In the genomic region with DNA sequence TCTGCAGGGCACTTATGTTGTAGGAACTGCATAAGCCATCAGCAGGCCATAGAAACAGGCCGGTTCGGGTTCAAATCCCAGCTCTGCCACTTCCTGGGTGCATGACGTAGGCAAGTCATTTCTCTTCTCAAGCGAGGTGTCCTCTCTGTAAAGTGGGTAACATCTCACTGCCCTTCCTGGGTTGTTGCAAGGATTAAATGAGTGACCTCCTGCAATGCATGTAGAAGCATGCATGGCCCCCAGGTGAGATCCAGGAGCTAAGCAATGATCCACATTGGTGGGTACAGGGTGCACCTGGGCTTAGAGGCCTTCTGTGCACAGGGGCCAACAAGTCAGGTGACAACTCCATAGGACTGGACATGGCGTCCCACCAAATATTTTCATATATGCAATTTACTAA, we compare ENCODE assay signal across 18 cellular contexts.
DNase-seq lines count a peak whose midpoint lies in the region; ATAC-seq lines count a peak whose summit lies in the region.
"Had no signal": no experiment of that assay in that cellular context is flagged by ENCODE, and none has a peak within 500 bp of the region (broad histone marks: within the 10 kb centered on the region; RNA-seq: fewer than 3 reads in every experiment).

No MANE protein-coding gene starts in this region.

- ATAC-seq in memory B cell (ENCODE audit: low read depth) (no peak), GM18870 (IDR thresholded peaks at IDR 0.05; ENCODE audit: unreplicated experiment) (no peak), GM18868 (IDR thresholded peaks at IDR 0.05; ENCODE audit: unreplicated experiment) (no peak)

- H3K27ac ChIP-seq in BLaER1 treated with 17β-estradiol and CSF1 and Interleukin-3, amounts not matched to agents 10 nM and 100 nM = peak overlapping the region in 2 of 11 experiments; percentile 36 to 78; a peak in 2 of 22 replicates
- H3K27ac ChIP-seq: 22Rv1, BLaER1, GM23248 had no signal

- peaks cover 13 to 40% (median 24%) of the 10 kb centered on the region in 11 experiments; a peak in 20 of 22 replicates for H3K36me3 ChIP-seq in BLaER1 treated with 17β-estradiol and CSF1 and Interleukin-3, amounts not matched to agents 10 nM and 100 nM

- peak overlapping the region in 8 of 11 experiments; percentile 32 to 92 (median 86); a peak in 11 of 22 replicates for H3K4me2 ChIP-seq in BLaER1 treated with 17β-estradiol and CSF1 and Interleukin-3, amounts not matched to agents 10 nM and 100 nM

- no peaks in the 10 kb centered on the region for H3K27me3 Mint-ChIP-seq in memory B cell
- H3K27me3 Mint-ChIP-seq: B cell; CD4-positive, alpha-beta memory T cell had no signal

- H3K9me3 ChIP-seq in BLaER1 treated with 17β-estradiol and CSF1 and Interleukin-3, amounts not matched to agents 10 nM and 100 nM (replicated peaks in 1 of 11) = no peaks in the 10 kb centered on the region
- H3K9me3 ChIP-seq: BLaER1 had no signal

- H3K4me1 Mint-ChIP-seq in memory B cell = peaks cover 19% of the 10 kb centered on the region

- peaks cover 0 to 5% (median 0%) of the 10 kb centered on the region in 11 experiments; a peak in 1 of 22 replicates for H4K20me1 ChIP-seq in BLaER1 treated with 17β-estradiol and CSF1 and Interleukin-3, amounts not matched to agents 10 nM and 100 nM
- H4K20me1 ChIP-seq: BLaER1 had no signal

- H3K4me1 ChIP-seq in BLaER1 treated with 17β-estradiol and CSF1 and Interleukin-3, amounts not matched to agents 10 nM and 100 nM = peaks cover 46 to 66% (median 57%) of the 10 kb centered on the region in 10 experiments

- H3K27me3 ChIP-seq in BLaER1 treated with 17β-estradiol and CSF1 and Interleukin-3, amounts not matched to agents 10 nM and 100 nM = no peaks in the 10 kb centered on the region
- H3K27me3 ChIP-seq: BLaER1 had no signal

- H3K4me3 Mint-ChIP-seq in memory B cell = no peak overlapping the region
- H3K4me3 Mint-ChIP-seq: B cell; CD14-positive monocyte; CD4-positive, alpha-beta memory T cell had no signal

- H3K4me3 ChIP-seq in BLaER1 treated with 17β-estradiol and CSF1 and Interleukin-3, amounts not matched to agents 10 nM and 100 nM = no peak overlapping the region
- H3K4me3 ChIP-seq: BLaER1, GM23248 had no signal

- peak; percentile 36 for DNase-seq in NCI-H69 (lab: John Stamatoyannopoulos, UW)
- DNase-seq in memory B cell (ENCODE audit: low spot score in 2 of 2) = no peak
- no peak for DNase-seq in ecto neural progenitor cell (ENCODE audit: low spot score)
- DNase-seq: Calu3; CD4-positive, alpha-beta memory T cell; DMS53; DMS79 treated with DMSO at 0.1 percent for 48 hours; GF-D8; GM23248; H7; HCEC 1CT had no signal

- peak overlapping the region; percentile 47 for H3K27ac Mint-ChIP-seq in memory B cell
- H3K27ac Mint-ChIP-seq: B cell, CD14-positive monocyte had no signal

- no peaks in the 10 kb centered on the region for H3K9me3 Mint-ChIP-seq in memory B cell
- H3K9me3 Mint-ChIP-seq: CD4-positive, alpha-beta memory T cell had no signal

- no peak overlapping the region for H3K9ac ChIP-seq in BLaER1 treated with 17β-estradiol and CSF1 and Interleukin-3, amounts not matched to agents 10 nM and 100 nM
- H3K9ac ChIP-seq: BLaER1, GM23248 had no signal

- H3K36me3 Mint-ChIP-seq in memory B cell = peaks cover 8% of the 10 kb centered on the region
